In the genomic region with DNA sequence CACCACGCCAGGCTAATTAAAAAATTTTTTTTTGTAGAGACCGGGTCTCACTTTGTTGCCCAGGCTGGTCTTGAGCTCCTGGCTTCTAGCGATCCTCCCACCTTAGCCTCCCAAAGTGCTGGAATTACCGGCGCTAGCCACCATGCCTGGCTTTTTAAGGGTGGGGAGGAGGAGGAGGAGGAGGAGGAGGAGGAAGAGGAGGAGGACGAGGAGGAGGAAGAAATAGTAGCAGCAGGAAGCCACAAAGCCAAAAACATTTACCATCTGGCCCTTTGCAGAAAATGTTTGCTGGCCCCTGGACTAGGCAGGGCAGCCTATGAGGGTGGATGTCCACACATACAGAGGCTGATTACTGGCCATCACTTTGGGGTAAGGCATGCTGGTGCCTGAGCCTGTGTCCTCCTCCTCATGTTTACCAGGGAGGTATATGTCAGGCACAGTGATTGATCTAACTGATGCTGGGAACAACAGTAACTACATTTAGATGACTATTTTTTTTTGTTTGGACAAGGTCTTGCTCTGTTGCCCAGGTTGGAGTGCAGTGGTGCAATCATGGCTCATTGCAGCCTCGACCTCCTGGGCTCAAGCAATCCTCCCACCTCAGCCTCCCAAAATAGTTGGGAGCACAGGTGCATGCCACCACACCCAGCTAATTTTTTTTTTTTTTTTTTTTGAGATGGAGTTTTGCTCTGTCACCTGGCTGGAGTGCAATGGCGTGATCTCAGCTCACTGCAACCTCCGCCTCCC, we compare ENCODE assay signal across 17 cellular contexts.
"Had no signal": no experiment of that assay in that cellular context is flagged by ENCODE, and none has a peak within 500 bp of the region (broad histone marks: within the 10 kb centered on the region; RNA-seq: fewer than 3 reads in every experiment).

No MANE protein-coding gene starts in this region.

- H3K9me3 Mint-ChIP-seq: activated naive CD8-positive, alpha-beta T cell treated with anti-CD3 and anti-CD28 coated beads for 36 hours; activated T-cell treated with anti-CD3 and anti-CD28 coated beads, Interleukin-2, amount 50 U/mL, for 72 hours; nephron had no signal

- H3K9me3 ChIP-seq: breast epithelium, esophagus muscularis mucosa, mucosa of descending colon, pancreas, uterus had no signal

- H3K27ac Mint-ChIP-seq: activated naive CD8-positive, alpha-beta T cell treated with anti-CD3 and anti-CD28 coated beads for 36 hours; activated T-cell treated with anti-CD3 and anti-CD28 coated beads, Interleukin-2, amount 50 U/mL, for 72 hours; nephron had no signal

- H3K4me3 Mint-ChIP-seq: activated naive CD8-positive, alpha-beta T cell treated with anti-CD3 and anti-CD28 coated beads for 36 hours; nephron had no signal

- H3K27me3 ChIP-seq: breast epithelium, esophagus muscularis mucosa, pancreas, uterus had no signal

- DNase-seq: activated CD4-positive, alpha-beta T cell treated with anti-CD3 and anti-CD28 coated beads, Interleukin-2, amount 50 U/mL, for 4 hours; activated CD4-positive, CD25-positive, alpha-beta regulatory T cell treated with anti-CD3 and anti-CD28 coated beads, Interleukin-2, amount 50 U/mL, for 72 hours; activated CD8-positive, alpha-beta memory T cell treated with anti-CD3 and anti-CD28 coated beads, Interleukin-2, amount 50 U/mL, for 4 hours; activated gamma-delta T cell treated with Interleukin-2 at 50 U/mL for 16 hours; activated naive CD8-positive, alpha-beta T cell treated with anti-CD3 and anti-CD28 coated beads for 36 hours; activated T-cell treated with anti-CD3 and anti-CD28 coated beads, Interleukin-2, amount 50 U/mL, for 72 hours; aorta; mammary epithelial cell; mucosa of descending colon; stimulated activated CD4-positive, alpha-beta T cell treated with anti-CD3 and anti-CD28 coated beads, Interleukin-4, amount 100 ng/mL, for 1 hour; stimulated activated CD8-positive, alpha-beta memory T cell treated with anti-CD3 and anti-CD28 coated beads, Interleukin-4, amount 100 ng/mL, for 48 hours; T-helper 1 cell; uterus had no signal

- H3K36me3 Mint-ChIP-seq: activated naive CD8-positive, alpha-beta T cell treated with anti-CD3 and anti-CD28 coated beads for 36 hours had no signal

- H3K4me3 ChIP-seq: breast epithelium, esophagus muscularis mucosa, mucosa of descending colon, pancreas, uterus had no signal

- H3K4me1 ChIP-seq: pancreas, uterus had no signal

- H3K27ac ChIP-seq: uterus had no signal

- H3K36me3 ChIP-seq: breast epithelium, pancreas, uterus had no signal
